26 cellular contexts compared by ENCODE assay signal in the genomic region with DNA sequence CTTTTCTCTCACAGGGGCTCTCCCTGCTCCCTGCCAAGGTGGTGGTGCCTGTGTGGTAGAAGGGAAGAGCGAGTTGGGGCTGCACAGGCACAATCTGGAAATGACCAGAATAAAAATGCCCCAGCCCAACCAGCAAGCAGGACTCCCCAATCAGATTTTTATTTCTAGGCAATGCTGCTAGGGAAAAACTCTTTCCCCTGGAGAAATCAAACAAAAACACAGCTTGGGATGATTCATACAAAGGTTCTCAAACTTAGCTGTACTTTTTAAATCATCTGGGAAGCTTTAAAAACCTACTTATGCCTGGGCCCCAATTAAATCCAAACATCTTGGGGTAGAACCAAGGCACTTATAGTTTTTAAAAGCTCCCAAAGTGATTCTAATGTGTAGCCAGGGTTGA.
"Had no signal": no experiment of that assay in that cellular context is flagged by ENCODE, and none has a peak within 500 bp of the region (broad histone marks: within the 10 kb centered on the region; RNA-seq: fewer than 3 reads in every experiment).

No MANE protein-coding gene starts in this region.

- H3K27me3 Mint-ChIP-seq: activated B cell treated with CpG ODN at 0.5 μM for 24 hours; activated CD8-positive, alpha-beta T cell treated with anti-CD3 and anti-CD28 coated beads for 36 hours; activated naive CD8-positive, alpha-beta T cell had no signal

- H3K27ac Mint-ChIP-seq: activated B cell treated with CpG ODN at 0.5 μM for 24 hours; activated CD8-positive, alpha-beta T cell treated with anti-CD3 and anti-CD28 coated beads for 36 hours; activated naive CD8-positive, alpha-beta T cell; activated T-helper 17 cell treated with anti-CD3 and anti-CD28 coated beads, Interleukin-2, amount 50 U/mL, for 72 hours; T-cell; T-helper 1 cell treated with Interleukin-12 subunit alpha and Interleukin-12 subunit beta and Interleukin-4 antibody, amounts not matched to agents 30 μg/mL and 1 μg/mL, for 36 hours had no signal

- H3K9me3 Mint-ChIP-seq: activated B cell treated with CpG ODN at 0.5 μM for 24 hours; activated CD8-positive, alpha-beta T cell treated with anti-CD3 and anti-CD28 coated beads for 36 hours; activated T-cell treated with anti-CD3 and anti-CD28 coated beads, Interleukin-2, amount 50 U/mL, for 4 hours; activated T-helper 17 cell treated with anti-CD3 and anti-CD28 coated beads, Interleukin-2, amount 50 U/mL, for 72 hours; T-helper 1 cell treated with Interleukin-12 subunit alpha and Interleukin-12 subunit beta and Interleukin-4 antibody, amounts not matched to agents 30 μg/mL and 1 μg/mL, for 36 hours had no signal

- ATAC-seq: activated CD4-positive, CD25-positive, alpha-beta regulatory T cell treated with anti-CD3 and anti-CD28 coated beads, Interleukin-2, amount 50 U/mL, for 24 hours; activated CD8-positive, alpha-beta T cell treated with anti-CD3 and anti-CD28 coated beads for 36 hours; activated T-cell treated with anti-CD3 and anti-CD28 coated beads, Interleukin-2, amount 50 U/mL, for 4 hours; activated T-helper 17 cell treated with anti-CD3 and anti-CD28 coated beads, Interleukin-2, amount 50 U/mL, for 72 hours; body of pancreas; gastroesophageal sphincter; T-cell had no signal

- H3K4me3 Mint-ChIP-seq: activated B cell treated with CpG ODN at 0.5 μM for 24 hours; activated CD8-positive, alpha-beta T cell treated with anti-CD3 and anti-CD28 coated beads for 36 hours; activated naive CD8-positive, alpha-beta T cell; activated T-cell treated with anti-CD3 and anti-CD28 coated beads, Interleukin-2, amount 50 U/mL, for 4 hours; activated T-helper 17 cell treated with anti-CD3 and anti-CD28 coated beads, Interleukin-2, amount 50 U/mL, for 72 hours; T-cell; T-helper 1 cell treated with Interleukin-12 subunit alpha and Interleukin-12 subunit beta and Interleukin-4 antibody, amounts not matched to agents 30 μg/mL and 1 μg/mL, for 36 hours had no signal

- H3K36me3 Mint-ChIP-seq: activated naive CD8-positive, alpha-beta T cell; T-cell had no signal

- H3K4me1 Mint-ChIP-seq: activated B cell treated with CpG ODN at 0.5 μM for 24 hours; activated T-helper 17 cell treated with anti-CD3 and anti-CD28 coated beads, Interleukin-2, amount 50 U/mL, for 72 hours; T-cell had no signal

- DNase-seq: activated B cell treated with CpG ODN at 0.5 μM for 24 hours; activated CD4-positive, alpha-beta T cell treated with anti-CD3 and anti-CD28 coated beads for 48 hours; activated CD4-positive, alpha-beta T cell treated with anti-CD3 and anti-CD28 coated beads, Interleukin-2, amount 50 U/mL, for 1 hour; activated CD4-positive, alpha-beta T cell treated with anti-CD3 and anti-CD28 coated beads, Interleukin-2, amount 50 U/mL, for 48 hours; activated CD8-positive, alpha-beta memory T cell treated with anti-CD3 and anti-CD28 coated beads for 24 hours; activated CD8-positive, alpha-beta T cell treated with anti-CD3 and anti-CD28 coated beads for 36 hours; activated effector memory CD4-positive, alpha-beta T cell treated with Interleukin-2 at 50 U/mL for 16 hours; activated gamma-delta T cell treated with Interleukin-2 at 50 U/mL for 16 hours; activated naive CD4-positive, alpha-beta T cell treated with anti-CD3 and anti-CD28 coated beads, Interleukin-2, amount 50 U/mL, for 16 hours; activated naive CD4-positive, alpha-beta T cell treated with Interleukin-2 at 50 U/mL for 16 hours; activated T-cell treated with anti-CD3 and anti-CD28 coated beads, Interleukin-2, amount 50 U/mL, for 4 hours; amniotic stem cell; anterior cingulate cortex; body of pancreas; caudate nucleus; effector CD8-positive, alpha-beta T cell; foreskin melanocyte; SW 1271; T-cell; T-helper 9 cell; WERI-Rb-1 had no signal
